1 cellular context compared by ENCODE assay signal in genomic region chr1:72281144-72281543, GRCh38.
TF ChIP-seq lines count a peak whose summit lies in the region.

No MANE protein-coding gene starts in this region.

TF ChIP-seq in HepG2, 621 proteins besides CTCF, POLR2A, EP300 and RAD21 (continued from another document):
- TF ChIP-seq BRF2 (CRISPR knock-in tag; IDR thresholded peaks at IDR 0.05), result no peak
- no peak for TF ChIP-seq USF2 (IDR thresholded peaks at IDR 0.05; ENCODE audit: low read depth, low read length)
- no peak for TF ChIP-seq USF2 (CRISPR knock-in tag; IDR thresholded peaks at IDR 0.05; ENCODE audit: borderline replicate concordance)
- no peak for TF ChIP-seq ZNF343 (CRISPR knock-in tag; IDR thresholded peaks at IDR 0.05)
- no peak for TF ChIP-seq TIGD3 (CRISPR knock-in tag; IDR thresholded peaks at IDR 0.05; ENCODE audit: borderline replicate concordance)
- TF ChIP-seq STAT6 (CRISPR knock-in tag; IDR thresholded peaks at IDR 0.05; ENCODE audit: borderline replicate concordance), result no peak
- TF ChIP-seq NFKBIZ (CRISPR knock-in tag; IDR thresholded peaks at IDR 0.05), result no peak
- TF ChIP-seq ZSCAN29 (CRISPR knock-in tag; conservative IDR thresholded peaks at IDR 0.05), result no peak
- TF ChIP-seq ZNF7 (CRISPR knock-in tag; IDR thresholded peaks at IDR 0.05), result no peak
- no peak for TF ChIP-seq MAFF (IDR thresholded peaks at IDR 0.05; ENCODE audit: low read depth, low read length)
- TF ChIP-seq KLF11 (CRISPR knock-in tag; IDR thresholded peaks at IDR 0.05), result no peak
